ENCODE assay signal across 1 cellular context in the genomic region with DNA sequence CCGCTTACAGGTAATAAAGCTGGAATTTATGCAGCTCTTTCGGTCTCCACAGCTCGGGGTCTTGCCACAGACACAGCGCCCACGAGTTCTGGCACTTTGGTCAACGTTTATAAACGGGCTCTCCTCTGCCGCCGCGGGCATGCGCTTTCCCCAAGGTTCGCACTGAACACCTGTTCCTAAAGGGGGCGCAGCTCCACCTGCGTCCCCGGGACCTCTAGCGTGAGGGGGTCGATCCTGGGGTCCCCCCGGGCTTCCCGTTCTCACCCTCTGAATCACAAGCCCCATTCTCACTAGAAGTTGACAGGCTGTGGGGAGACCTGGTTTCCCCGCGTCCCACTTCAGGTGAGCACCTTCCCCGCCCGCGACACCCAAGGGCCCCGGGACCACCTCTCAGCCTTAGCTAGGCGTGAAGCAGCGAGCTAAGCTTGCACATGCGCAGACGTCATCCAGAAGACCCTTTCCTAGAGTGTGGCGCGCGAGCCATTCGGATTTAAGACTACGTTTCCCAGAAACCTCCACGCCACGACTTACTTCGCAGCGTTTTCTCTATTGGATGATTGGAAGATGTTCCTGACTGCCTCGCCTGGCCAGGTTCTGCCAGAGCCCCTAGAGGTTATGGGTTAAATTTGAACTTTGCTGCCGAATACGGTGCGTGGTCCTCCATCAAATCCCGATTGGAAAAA.
TF ChIP-seq lines count a peak whose summit lies in the region.

No MANE protein-coding gene starts in this region.

TF ChIP-seq in HepG2, 621 proteins besides CTCF, POLR2A, EP300 and RAD21 (continued from another document and continues in another):
- TF ChIP-seq, protein P1, sequence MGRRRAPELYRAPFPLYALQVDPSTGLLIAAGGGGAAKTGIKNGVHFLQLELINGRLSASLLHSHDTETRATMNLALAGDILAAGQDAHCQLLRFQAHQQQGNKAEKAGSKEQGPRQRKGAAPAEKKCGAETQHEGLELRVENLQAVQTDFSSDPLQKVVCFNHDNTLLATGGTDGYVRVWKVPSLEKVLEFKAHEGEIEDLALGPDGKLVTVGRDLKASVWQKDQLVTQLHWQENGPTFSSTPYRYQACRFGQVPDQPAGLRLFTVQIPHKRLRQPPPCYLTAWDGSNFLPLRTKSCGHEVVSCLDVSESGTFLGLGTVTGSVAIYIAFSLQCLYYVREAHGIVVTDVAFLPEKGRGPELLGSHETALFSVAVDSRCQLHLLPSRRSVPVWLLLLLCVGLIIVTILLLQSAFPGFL (CRISPR knock-in tag; IDR thresholded peaks at IDR 0.05): no peak
- TF ChIP-seq, protein P2, sequence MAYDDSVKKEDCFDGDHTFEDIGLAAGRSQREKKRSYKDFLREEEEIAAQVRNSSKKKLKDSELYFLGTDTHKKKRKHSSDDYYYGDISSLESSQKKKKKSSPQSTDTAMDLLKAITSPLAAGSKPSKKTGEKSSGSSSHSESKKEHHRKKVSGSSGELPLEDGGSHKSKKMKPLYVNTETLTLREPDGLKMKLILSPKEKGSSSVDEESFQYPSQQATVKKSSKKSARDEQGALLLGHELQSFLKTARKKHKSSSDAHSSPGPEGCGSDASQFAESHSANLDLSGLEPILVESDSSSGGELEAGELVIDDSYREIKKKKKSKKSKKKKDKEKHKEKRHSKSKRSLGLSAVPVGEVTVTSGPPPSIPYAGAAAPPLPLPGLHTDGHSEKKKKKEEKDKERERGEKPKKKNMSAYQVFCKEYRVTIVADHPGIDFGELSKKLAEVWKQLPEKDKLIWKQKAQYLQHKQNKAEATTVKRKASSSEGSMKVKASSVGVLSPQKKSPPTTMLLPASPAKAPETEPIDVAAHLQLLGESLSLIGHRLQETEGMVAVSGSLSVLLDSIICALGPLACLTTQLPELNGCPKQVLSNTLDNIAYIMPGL (CRISPR knock-in tag; IDR thresholded peaks at IDR 0.05; ENCODE audit: borderline replicate concordance in 1 of 2, low read depth in 1 of 2): peak; percentile 79 to 85; a peak in 3 of 4 replicates
- TF ChIP-seq, protein P3, sequence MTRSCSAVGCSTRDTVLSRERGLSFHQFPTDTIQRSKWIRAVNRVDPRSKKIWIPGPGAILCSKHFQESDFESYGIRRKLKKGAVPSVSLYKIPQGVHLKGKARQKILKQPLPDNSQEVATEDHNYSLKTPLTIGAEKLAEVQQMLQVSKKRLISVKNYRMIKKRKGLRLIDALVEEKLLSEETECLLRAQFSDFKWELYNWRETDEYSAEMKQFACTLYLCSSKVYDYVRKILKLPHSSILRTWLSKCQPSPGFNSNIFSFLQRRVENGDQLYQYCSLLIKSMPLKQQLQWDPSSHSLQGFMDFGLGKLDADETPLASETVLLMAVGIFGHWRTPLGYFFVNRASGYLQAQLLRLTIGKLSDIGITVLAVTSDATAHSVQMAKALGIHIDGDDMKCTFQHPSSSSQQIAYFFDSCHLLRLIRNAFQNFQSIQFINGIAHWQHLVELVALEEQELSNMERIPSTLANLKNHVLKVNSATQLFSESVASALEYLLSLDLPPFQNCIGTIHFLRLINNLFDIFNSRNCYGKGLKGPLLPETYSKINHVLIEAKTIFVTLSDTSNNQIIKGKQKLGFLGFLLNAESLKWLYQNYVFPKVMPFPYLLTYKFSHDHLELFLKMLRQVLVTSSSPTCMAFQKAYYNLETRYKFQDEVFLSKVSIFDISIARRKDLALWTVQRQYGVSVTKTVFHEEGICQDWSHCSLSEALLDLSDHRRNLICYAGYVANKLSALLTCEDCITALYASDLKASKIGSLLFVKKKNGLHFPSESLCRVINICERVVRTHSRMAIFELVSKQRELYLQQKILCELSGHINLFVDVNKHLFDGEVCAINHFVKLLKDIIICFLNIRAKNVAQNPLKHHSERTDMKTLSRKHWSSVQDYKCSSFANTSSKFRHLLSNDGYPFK (CRISPR knock-in tag; IDR thresholded peaks at IDR 0.05; ENCODE audit: borderline replicate concordance): peak; percentile 67; the same call in 1 of the 2 replicates
- TF ChIP-seq TAF1 (CRISPR knock-in tag; IDR thresholded peaks at IDR 0.05): peak; percentile 29; the same call in 1 of the 2 replicates
- no peak for TF ChIP-seq ZBTB8A (CRISPR knock-in tag; IDR thresholded peaks at IDR 0.05; ENCODE audit: borderline replicate concordance, low read depth)
- peak; percentile 11 for TF ChIP-seq CEBPG (CRISPR knock-in tag; IDR thresholded peaks at IDR 0.05)
- TF ChIP-seq ZNF563 (CRISPR knock-in tag; IDR thresholded peaks at IDR 0.05): 0 out of 2 replicates have a peak, but pooled peaks have one; percentile 49
- no peak for TF ChIP-seq ZSCAN30 (CRISPR knock-in tag; IDR thresholded peaks at IDR 0.05)
- TF ChIP-seq CHD2 (IDR thresholded peaks at IDR 0.05; ENCODE audit: low read depth, low read length): no peak
- TF ChIP-seq KLF9 (CRISPR knock-in tag; IDR thresholded peaks at IDR 0.05; ENCODE audit: low read depth): no peak
- no peak for TF ChIP-seq FOXO1 (CRISPR knock-in tag; IDR thresholded peaks at IDR 0.05)
- TF ChIP-seq ZNF441 (CRISPR knock-in tag; IDR thresholded peaks at IDR 0.05; ENCODE audit: borderline replicate concordance): no peak
- no peak for TF ChIP-seq SMAD9 (CRISPR knock-in tag; IDR thresholded peaks at IDR 0.05)
- TF ChIP-seq, protein P4, sequence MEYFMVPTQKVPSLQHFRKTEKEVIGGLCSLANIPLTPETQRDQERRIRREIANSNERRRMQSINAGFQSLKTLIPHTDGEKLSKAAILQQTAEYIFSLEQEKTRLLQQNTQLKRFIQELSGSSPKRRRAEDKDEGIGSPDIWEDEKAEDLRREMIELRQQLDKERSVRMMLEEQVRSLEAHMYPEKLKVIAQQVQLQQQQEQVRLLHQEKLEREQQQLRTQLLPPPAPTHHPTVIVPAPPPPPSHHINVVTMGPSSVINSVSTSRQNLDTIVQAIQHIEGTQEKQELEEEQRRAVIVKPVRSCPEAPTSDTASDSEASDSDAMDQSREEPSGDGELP (IDR thresholded peaks at IDR 0.05; ENCODE audit: borderline replicate concordance, low read depth): peak; percentile 56; the same call in 1 of the 2 replicates
- TF ChIP-seq FOXA3 (CRISPR knock-in tag; IDR thresholded peaks at IDR 0.05): no peak
- TF ChIP-seq, protein P5, sequence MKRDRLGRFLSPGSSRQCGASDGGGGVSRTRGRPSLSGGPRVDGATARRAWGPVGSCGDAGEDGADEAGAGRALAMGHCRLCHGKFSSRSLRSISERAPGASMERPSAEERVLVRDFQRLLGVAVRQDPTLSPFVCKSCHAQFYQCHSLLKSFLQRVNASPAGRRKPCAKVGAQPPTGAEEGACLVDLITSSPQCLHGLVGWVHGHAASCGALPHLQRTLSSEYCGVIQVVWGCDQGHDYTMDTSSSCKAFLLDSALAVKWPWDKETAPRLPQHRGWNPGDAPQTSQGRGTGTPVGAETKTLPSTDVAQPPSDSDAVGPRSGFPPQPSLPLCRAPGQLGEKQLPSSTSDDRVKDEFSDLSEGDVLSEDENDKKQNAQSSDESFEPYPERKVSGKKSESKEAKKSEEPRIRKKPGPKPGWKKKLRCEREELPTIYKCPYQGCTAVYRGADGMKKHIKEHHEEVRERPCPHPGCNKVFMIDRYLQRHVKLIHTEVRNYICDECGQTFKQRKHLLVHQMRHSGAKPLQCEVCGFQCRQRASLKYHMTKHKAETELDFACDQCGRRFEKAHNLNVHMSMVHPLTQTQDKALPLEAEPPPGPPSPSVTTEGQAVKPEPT (CRISPR knock-in tag; IDR thresholded peaks at IDR 0.05; ENCODE audit: low read depth): peak; percentile 91
- TF ChIP-seq, protein P6, sequence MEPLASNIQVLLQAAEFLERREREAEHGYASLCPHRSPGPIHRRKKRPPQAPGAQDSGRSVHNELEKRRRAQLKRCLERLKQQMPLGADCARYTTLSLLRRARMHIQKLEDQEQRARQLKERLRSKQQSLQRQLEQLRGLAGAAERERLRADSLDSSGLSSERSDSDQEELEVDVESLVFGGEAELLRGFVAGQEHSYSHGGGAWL (CRISPR knock-in tag; IDR thresholded peaks at IDR 0.05): no peak
- TF ChIP-seq, protein P7, sequence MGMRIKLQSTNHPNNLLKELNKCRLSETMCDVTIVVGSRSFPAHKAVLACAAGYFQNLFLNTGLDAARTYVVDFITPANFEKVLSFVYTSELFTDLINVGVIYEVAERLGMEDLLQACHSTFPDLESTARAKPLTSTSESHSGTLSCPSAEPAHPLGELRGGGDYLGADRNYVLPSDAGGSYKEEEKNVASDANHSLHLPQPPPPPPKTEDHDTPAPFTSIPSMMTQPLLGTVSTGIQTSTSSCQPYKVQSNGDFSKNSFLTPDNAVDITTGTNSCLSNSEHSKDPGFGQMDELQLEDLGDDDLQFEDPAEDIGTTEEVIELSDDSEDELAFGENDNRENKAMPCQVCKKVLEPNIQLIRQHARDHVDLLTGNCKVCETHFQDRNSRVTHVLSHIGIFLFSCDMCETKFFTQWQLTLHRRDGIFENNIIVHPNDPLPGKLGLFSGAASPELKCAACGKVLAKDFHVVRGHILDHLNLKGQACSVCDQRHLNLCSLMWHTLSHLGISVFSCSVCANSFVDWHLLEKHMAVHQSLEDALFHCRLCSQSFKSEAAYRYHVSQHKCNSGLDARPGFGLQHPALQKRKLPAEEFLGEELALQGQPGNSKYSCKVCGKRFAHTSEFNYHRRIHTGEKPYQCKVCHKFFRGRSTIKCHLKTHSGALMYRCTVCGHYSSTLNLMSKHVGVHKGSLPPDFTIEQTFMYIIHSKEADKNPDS (CRISPR knock-in tag; IDR thresholded peaks at IDR 0.05): no peak
- TF ChIP-seq ZNF543 (CRISPR knock-in tag; IDR thresholded peaks at IDR 0.05): no peak; the same call in 1 of the 2 replicates
- 0 out of 2 replicates have a peak, but pooled peaks have one; percentile 51 for TF ChIP-seq PPARG (CRISPR knock-in tag; conservative IDR thresholded peaks at IDR 0.05)
- 0 out of 2 replicates have a peak, but pooled peaks have one; percentile 13 for TF ChIP-seq SATB2 (CRISPR knock-in tag; IDR thresholded peaks at IDR 0.05)
- 0 out of 2 replicates have a peak, but pooled peaks have one; percentile 11 for TF ChIP-seq ZNF644 (CRISPR knock-in tag; IDR thresholded peaks at IDR 0.05; ENCODE audit: low read depth)
- TF ChIP-seq, protein P8, sequence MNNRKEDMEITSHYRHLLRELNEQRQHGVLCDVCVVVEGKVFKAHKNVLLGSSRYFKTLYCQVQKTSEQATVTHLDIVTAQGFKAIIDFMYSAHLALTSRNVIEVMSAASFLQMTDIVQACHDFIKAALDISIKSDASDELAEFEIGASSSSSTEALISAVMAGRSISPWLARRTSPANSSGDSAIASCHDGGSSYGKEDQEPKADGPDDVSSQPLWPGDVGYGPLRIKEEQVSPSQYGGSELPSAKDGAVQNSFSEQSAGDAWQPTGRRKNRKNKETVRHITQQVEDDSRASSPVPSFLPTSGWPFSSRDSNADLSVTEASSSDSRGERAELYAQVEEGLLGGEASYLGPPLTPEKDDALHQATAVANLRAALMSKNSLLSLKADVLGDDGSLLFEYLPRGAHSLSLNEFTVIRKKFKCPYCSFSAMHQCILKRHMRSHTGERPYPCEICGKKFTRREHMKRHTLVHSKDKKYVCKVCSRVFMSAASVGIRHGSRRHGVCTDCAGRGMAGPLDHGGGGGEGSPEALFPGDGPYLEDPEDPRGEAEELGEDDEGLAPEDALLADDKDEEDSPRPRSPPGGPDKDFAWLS (CRISPR knock-in tag; IDR thresholded peaks at IDR 0.05; ENCODE audit: borderline replicate concordance): no peak
- peak; percentile 80; the same call in 1 of the 2 replicates for TF ChIP-seq ZFP91 (CRISPR knock-in tag; IDR thresholded peaks at IDR 0.05; ENCODE audit: borderline replicate concordance)
- no peak for TF ChIP-seq ESRRA (CRISPR knock-in tag; IDR thresholded peaks at IDR 0.05; ENCODE audit: low read depth)
- no peak for TF ChIP-seq ATF6 (CRISPR knock-in tag; conservative IDR thresholded peaks at IDR 0.05)
- no peak for TF ChIP-seq ZNF549 (CRISPR knock-in tag; IDR thresholded peaks at IDR 0.05)
- peak; percentile 20; the same call in 1 of the 2 replicates for TF ChIP-seq HDAC2 (CRISPR knock-in tag; IDR thresholded peaks at IDR 0.05)
- no peak for TF ChIP-seq ZNF234 (CRISPR knock-in tag; conservative IDR thresholded peaks at IDR 0.05)
- TF ChIP-seq AGO2 (optimal IDR thresholded peaks at IDR 0.05; ENCODE audit: low read depth, low read length): peak; percentile 45
- no peak for TF ChIP-seq KAT7 (CRISPR knock-in tag; IDR thresholded peaks at IDR 0.05; ENCODE audit: borderline replicate concordance)
- TF ChIP-seq SNRNP70 (IDR thresholded peaks at IDR 0.05; ENCODE audit: low read depth, low read length): no peak
